ENCODE assay signal across 1 cellular context in genomic region chr2:10318345-10318744, GRCh38.
A peak's percentile ranks its signal among the peaks of the same experiment; 100 is the strongest.
TF ChIP-seq lines count a peak whose summit lies in the region.

No MANE protein-coding gene starts in this region.

TF ChIP-seq in K562, 482 proteins besides CTCF, POLR2A, EP300 and RAD21 (continues in another document):
- TF ChIP-seq PCBP2 (IDR thresholded peaks at IDR 0.05; ENCODE audit: low read depth, low read length, poor library complexity, severe bottlenecking) (no peak), ILK (tag; IDR thresholded peaks at IDR 0.05; ENCODE audit: borderline replicate concordance, low read depth) (no peak), MTA3 (IDR thresholded peaks at IDR 0.05; ENCODE audit: borderline replicate concordance) (no peak), ZNF584 (CRISPR knock-in tag; IDR thresholded peaks at IDR 0.05; ENCODE audit: low read depth) (no peak), KLF13 (tag; IDR thresholded peaks at IDR 0.05; ENCODE audit: borderline replicate concordance, low read depth) (no peak), GABPA (tag; conservative IDR thresholded peaks at IDR 0.05; ENCODE audit: low read depth) (no peak), C11orf30 (IDR thresholded peaks at IDR 0.05; ENCODE audit: low read depth) (no peak), GATA2 (CRISPR knock-in tag; IDR thresholded peaks at IDR 0.05) (0 out of 2 replicates have a peak, but pooled peaks have one; percentile 15), MITF (IDR thresholded peaks at IDR 0.05) (peak; percentile 76), CSDE1 (IDR thresholded peaks at IDR 0.05) (no peak), NEUROD1 (IDR thresholded peaks at IDR 0.05; ENCODE audit: borderline replicate concordance, low read depth, low read length, partially characterized antibody) (no peak), POLR3G (IDR thresholded peaks at IDR 0.05; ENCODE audit: extremely low read depth, insufficient read length, insufficient replicate concordance) (no peak), ATF3 (IDR thresholded peaks at IDR 0.05) (no peak), ATF3 (CRISPR knock-in tag; conservative IDR thresholded peaks at IDR 0.05) (no peak), SNIP1 (IDR thresholded peaks at IDR 0.05; ENCODE audit: low read depth) (no peak), POLR2AphosphoS5 (IDR thresholded peaks at IDR 0.05; ENCODE audit: control insufficient read depth, insufficient read depth, low read depth, low read length) (no peak), CLOCK (CRISPR knock-in tag; IDR thresholded peaks at IDR 0.05; ENCODE audit: borderline replicate concordance) (no peak), FOS (IDR thresholded peaks at IDR 0.05; ENCODE audit: extremely low read depth, insufficient read length) (no peak), PTTG1 (tag; IDR thresholded peaks at IDR 0.05; ENCODE audit: low read depth) (no peak), NRF1 (conservative IDR thresholded peaks at IDR 0.05 in 1 of 2, IDR thresholded peaks at IDR 0.05 in 1 of 2) (no peak), IRF9 (tag; IDR thresholded peaks at IDR 0.05) (no peak), CBFA2T3 (IDR thresholded peaks at IDR 0.05) (peak; percentile 64), ZNF24 (IDR thresholded peaks at IDR 0.05) (no peak), CAMTA2 (CRISPR knock-in tag; conservative IDR thresholded peaks at IDR 0.05) (no peak), ZNF174 (CRISPR knock-in tag; IDR thresholded peaks at IDR 0.05) (no peak), ARID3B (CRISPR knock-in tag; IDR thresholded peaks at IDR 0.05; ENCODE audit: borderline replicate concordance) (no peak), ZNF165 (CRISPR knock-in tag; IDR thresholded peaks at IDR 0.05; ENCODE audit: borderline replicate concordance) (no peak), ETS2 (tag; IDR thresholded peaks at IDR 0.05; ENCODE audit: borderline replicate concordance, poor library complexity, severe bottlenecking) (no peak), BACH1 (tag; IDR thresholded peaks at IDR 0.05) (no peak), MEIS2 (IDR thresholded peaks at IDR 0.05; ENCODE audit: partially characterized antibody) (peak; percentile 75), KAT7 (CRISPR knock-in tag; IDR thresholded peaks at IDR 0.05; ENCODE audit: borderline replicate concordance) (no peak), ZNF518B (CRISPR knock-in tag; IDR thresholded peaks at IDR 0.05) (no peak), NFE2L1 (tag; IDR thresholded peaks at IDR 0.05; ENCODE audit: borderline replicate concordance, low read depth) (no peak), ZEB2 (IDR thresholded peaks at IDR 0.05) (no peak), ZFX (CRISPR knock-in tag; IDR thresholded peaks at IDR 0.05) (peak; percentile 32; the same call in 1 of the 2 replicates), PRDM10 (IDR thresholded peaks at IDR 0.05; ENCODE audit: partially characterized antibody) (no peak), ZNF655 (CRISPR knock-in tag; IDR thresholded peaks at IDR 0.05) (no peak), ZBTB8A (IDR thresholded peaks at IDR 0.05; ENCODE audit: partially characterized antibody) (no peak), POLR2AphosphoS2 (IDR thresholded peaks at IDR 0.05; ENCODE audit: low read length) (no peak), ELF1 (tag; IDR thresholded peaks at IDR 0.05) (no peak), RBM15 (IDR thresholded peaks at IDR 0.05; ENCODE audit: insufficient read depth, low read length) (no peak), ATF7 (IDR thresholded peaks at IDR 0.05) (no peak), CBFA2T2 (conservative IDR thresholded peaks at IDR 0.05) (0 out of 2 replicates have a peak, but pooled peaks have one; percentile 15), GATAD2B (IDR thresholded peaks at IDR 0.05; ENCODE audit: borderline replicate concordance) (no peak), RBFOX2 (IDR thresholded peaks at IDR 0.05; ENCODE audit: low read depth, low read length) (no peak), CHCHD3 (CRISPR knock-in tag; IDR thresholded peaks at IDR 0.05) (no peak), ZNF79 (CRISPR knock-in tag; IDR thresholded peaks at IDR 0.05; ENCODE audit: low read depth) (no peak), JUNB (CRISPR knock-in tag; conservative IDR thresholded peaks at IDR 0.05) (no peak), RNF219 (CRISPR knock-in tag; IDR thresholded peaks at IDR 0.05) (no peak), HDAC1 (IDR thresholded peaks at IDR 0.05) (peak in 1 of 2 experiments; percentile 45; a peak in 1 of 4 replicates), PURB (CRISPR knock-in tag; IDR thresholded peaks at IDR 0.05; ENCODE audit: low read depth) (no peak)
